Comparison of ENCODE assay signal across 8 cellular contexts in genomic region chr5:81838307-81838906, GRCh38.
DNase-seq lines count a peak whose midpoint lies in the region; ATAC-seq and TF ChIP-seq lines count a peak whose summit lies in the region.

No MANE protein-coding gene starts in this region.

- no peaks in the 10 kb centered on the region for H3K9me3 ChIP-seq in SU-DHL-6 (ENCODE audit: insufficient read depth, low read length)

- ATAC-seq in GM18502 (IDR thresholded peaks at IDR 0.05; ENCODE audit: poor library complexity, unreplicated experiment): peak; percentile 90
- ATAC-seq in HG03066 (IDR thresholded peaks at IDR 0.05; ENCODE audit: low read depth, unreplicated experiment): peak; percentile 83

- H4K20me1 ChIP-seq in SU-DHL-6 (ENCODE audit: low read depth, low read length): no peaks in the 10 kb centered on the region

- no peaks in the 10 kb centered on the region for H3K79me2 ChIP-seq in SU-DHL-6 (ENCODE audit: insufficient read depth, low read length)

- H3K9me2 ChIP-seq in SU-DHL-6 (replicated peaks; ENCODE audit: insufficient read depth, low read length): no peaks in the 10 kb centered on the region

- H3K4me1 Mint-ChIP-seq in mesothelial cell of epicardium: peaks cover 44% of the 10 kb centered on the region

- no peaks in the 10 kb centered on the region for H3K36me3 Mint-ChIP-seq in mesothelial cell of epicardium

- TF ChIP-seq CTCF in SU-DHL-6 (IDR thresholded peaks at IDR 0.05; ENCODE audit: insufficient read depth, low read length, poor library complexity, severe bottlenecking) (peak; percentile 33), retinal pigment epithelial cell (conservative IDR thresholded peaks at IDR 0.05; ENCODE audit: low read depth, low read length) (peak; percentile 64), mesothelial cell of epicardium (IDR thresholded peaks at IDR 0.05; ENCODE audit: unreplicated experiment) (no peak)

- H3K4me2 ChIP-seq in SU-DHL-6 (ENCODE audit: low read depth, low read length, poor library complexity, severe bottlenecking): no peak overlapping the region

- no peaks in the 10 kb centered on the region for H3F3A ChIP-seq in SU-DHL-6 (ENCODE audit: insufficient read depth)

- no peaks in the 10 kb centered on the region for H3K27me3 ChIP-seq in SU-DHL-6 (ENCODE audit: low read length)

- peak; percentile 62 to 76 for DNase-seq in AML-193 (lab: John Stamatoyannopoulos, UW)
- DNase-seq in fibroblast of peridontal ligament (ENCODE audit: extremely low read depth): peak; percentile 59
- no peak for DNase-seq in retinal pigment epithelial cell (ENCODE audit: low read depth)
- no peak for DNase-seq in mesothelial cell of epicardium (ENCODE audit: low spot score in 2 of 2, unreplicated experiment in 2 of 2)
- no peak for DNase-seq in NCI-H2081 (lab: John Stamatoyannopoulos, UW)

- H2AFZ ChIP-seq in SU-DHL-6 (ENCODE audit: low read depth, low read length, severe bottlenecking): no peak overlapping the region

- no peak overlapping the region for H3K9ac ChIP-seq in SU-DHL-6 (ENCODE audit: low read length)

- peaks cover 4% of the 10 kb centered on the region for H3K9me3 Mint-ChIP-seq in mesothelial cell of epicardium

- no peaks in the 10 kb centered on the region for H3K36me3 ChIP-seq in SU-DHL-6 (ENCODE audit: low read length)

- no peak overlapping the region for H3K27ac ChIP-seq in SU-DHL-6 (ENCODE audit: low read depth, low read length)

- H3K4me3 Mint-ChIP-seq in mesothelial cell of epicardium: no peak overlapping the region

- H3K27me3 Mint-ChIP-seq in mesothelial cell of epicardium (ENCODE audit: low read depth): no peaks in the 10 kb centered on the region

- no peak overlapping the region for H3K4me3 ChIP-seq in SU-DHL-6 (ENCODE audit: insufficient read depth, low read length, poor library complexity, severe bottlenecking)
- H3K4me3 ChIP-seq in retinal pigment epithelial cell (ENCODE audit: low read length): no peak overlapping the region

- no peak overlapping the region for H3K27ac Mint-ChIP-seq in mesothelial cell of epicardium

Comparison
In these comparisons a context has a peak if more than half of its experiments do, and no peak if none do; other contexts are left out.
1. DNase-seq: peak in AML-193 (2 of 2) and fibroblast of peridontal ligament (single experiment); none in retinal pigment epithelial cell (single experiment), mesothelial cell of epicardium (0 of 2) and NCI-H2081 (0 of 2).